1 cellular context compared by ENCODE assay signal in the genomic region with DNA sequence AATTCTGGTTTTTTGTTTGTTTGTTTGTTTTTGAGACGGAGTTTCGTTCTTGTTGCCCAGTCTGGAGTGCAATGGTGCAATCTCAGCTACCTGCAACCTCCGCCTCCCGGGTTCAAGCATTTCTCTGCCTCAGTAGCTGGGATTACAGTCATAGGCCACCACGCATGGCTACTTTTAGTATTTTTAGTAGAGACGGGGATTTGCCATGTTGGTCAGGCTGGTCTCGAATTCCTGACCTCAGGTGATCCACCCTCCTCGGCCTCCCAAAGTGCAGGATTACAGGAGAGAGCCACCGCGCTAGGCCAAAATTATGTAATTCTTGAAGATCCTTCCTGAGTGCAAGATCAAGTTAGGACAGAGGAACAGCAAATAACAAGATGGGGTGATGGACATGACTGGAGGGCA.
TF ChIP-seq lines count a peak whose summit lies in the region.

No MANE protein-coding gene starts in this region.

TF ChIP-seq in HepG2, 621 proteins besides CTCF, POLR2A, EP300 and RAD21 (continued from another document and continues in another):
- TF ChIP-seq, protein P1, sequence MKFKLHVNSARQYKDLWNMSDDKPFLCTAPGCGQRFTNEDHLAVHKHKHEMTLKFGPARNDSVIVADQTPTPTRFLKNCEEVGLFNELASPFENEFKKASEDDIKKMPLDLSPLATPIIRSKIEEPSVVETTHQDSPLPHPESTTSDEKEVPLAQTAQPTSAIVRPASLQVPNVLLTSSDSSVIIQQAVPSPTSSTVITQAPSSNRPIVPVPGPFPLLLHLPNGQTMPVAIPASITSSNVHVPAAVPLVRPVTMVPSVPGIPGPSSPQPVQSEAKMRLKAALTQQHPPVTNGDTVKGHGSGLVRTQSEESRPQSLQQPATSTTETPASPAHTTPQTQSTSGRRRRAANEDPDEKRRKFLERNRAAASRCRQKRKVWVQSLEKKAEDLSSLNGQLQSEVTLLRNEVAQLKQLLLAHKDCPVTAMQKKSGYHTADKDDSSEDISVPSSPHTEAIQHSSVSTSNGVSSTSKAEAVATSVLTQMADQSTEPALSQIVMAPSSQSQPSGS (CRISPR knock-in tag; IDR thresholded peaks at IDR 0.05): no peak
- TF ChIP-seq TBP (CRISPR knock-in tag; IDR thresholded peaks at IDR 0.05) (no peak), ZNF546 (CRISPR knock-in tag; conservative IDR thresholded peaks at IDR 0.05) (no peak), ATF6 (CRISPR knock-in tag; conservative IDR thresholded peaks at IDR 0.05) (no peak), CCDC6 (CRISPR knock-in tag; IDR thresholded peaks at IDR 0.05) (peak; percentile 13; the same call in 1 of the 2 replicates), MTF2 (CRISPR knock-in tag; IDR thresholded peaks at IDR 0.05; ENCODE audit: borderline replicate concordance) (no peak), ETV5 (CRISPR knock-in tag; IDR thresholded peaks at IDR 0.05; ENCODE audit: borderline replicate concordance) (no peak), ZNF770 (CRISPR knock-in tag; IDR thresholded peaks at IDR 0.05) (peak; percentile 32), ZNF776 (CRISPR knock-in tag; IDR thresholded peaks at IDR 0.05) (0 out of 2 replicates have a peak, but pooled peaks have one; percentile 26), SETDB1 (CRISPR knock-in tag; IDR thresholded peaks at IDR 0.05; ENCODE audit: borderline replicate concordance) (no peak), ISX (CRISPR knock-in tag; conservative IDR thresholded peaks at IDR 0.05) (no peak), ZNF567 (CRISPR knock-in tag; IDR thresholded peaks at IDR 0.05; ENCODE audit: borderline replicate concordance) (no peak), USF2 (IDR thresholded peaks at IDR 0.05; ENCODE audit: low read depth, low read length) (no peak), USF2 (CRISPR knock-in tag; IDR thresholded peaks at IDR 0.05; ENCODE audit: borderline replicate concordance) (peak; percentile 55; the same call in 1 of the 2 replicates), ATF5 (CRISPR knock-in tag; IDR thresholded peaks at IDR 0.05; ENCODE audit: low read depth) (no peak), ARHGAP35 (CRISPR knock-in tag; IDR thresholded peaks at IDR 0.05; ENCODE audit: borderline replicate concordance) (no peak), SPEN (CRISPR knock-in tag; IDR thresholded peaks at IDR 0.05; ENCODE audit: low read depth) (no peak), DNMT3B (CRISPR knock-in tag; conservative IDR thresholded peaks at IDR 0.05) (no peak; the same call in 1 of the 2 replicates), TOE1 (CRISPR knock-in tag; IDR thresholded peaks at IDR 0.05) (no peak), ZNF3 (CRISPR knock-in tag; IDR thresholded peaks at IDR 0.05) (no peak), ZNF460 (CRISPR knock-in tag; IDR thresholded peaks at IDR 0.05; ENCODE audit: borderline replicate concordance) (no peak), SP5 (CRISPR knock-in tag; IDR thresholded peaks at IDR 0.05; ENCODE audit: borderline replicate concordance, low read depth) (0 out of 2 replicates have a peak, but pooled peaks have one; percentile 16), SRY (CRISPR knock-in tag; IDR thresholded peaks at IDR 0.05) (no peak), CBFB (CRISPR knock-in tag; IDR thresholded peaks at IDR 0.05) (no peak), EZH2 (conservative IDR thresholded peaks at IDR 0.05; ENCODE audit: low read depth, low read length) (no peak), TRAFD1 (CRISPR knock-in tag; IDR thresholded peaks at IDR 0.05; ENCODE audit: borderline replicate concordance) (no peak), STAT6 (CRISPR knock-in tag; IDR thresholded peaks at IDR 0.05; ENCODE audit: borderline replicate concordance) (0 out of 2 replicates have a peak, but pooled peaks have one; percentile 4)
- TF ChIP-seq, protein P2, sequence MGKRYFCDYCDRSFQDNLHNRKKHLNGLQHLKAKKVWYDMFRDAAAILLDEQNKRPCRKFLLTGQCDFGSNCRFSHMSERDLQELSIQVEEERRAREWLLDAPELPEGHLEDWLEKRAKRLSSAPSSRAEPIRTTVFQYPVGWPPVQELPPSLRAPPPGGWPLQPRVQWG (CRISPR knock-in tag; IDR thresholded peaks at IDR 0.05; ENCODE audit: borderline replicate concordance, low read depth): no peak
- TF ChIP-seq, protein P3, sequence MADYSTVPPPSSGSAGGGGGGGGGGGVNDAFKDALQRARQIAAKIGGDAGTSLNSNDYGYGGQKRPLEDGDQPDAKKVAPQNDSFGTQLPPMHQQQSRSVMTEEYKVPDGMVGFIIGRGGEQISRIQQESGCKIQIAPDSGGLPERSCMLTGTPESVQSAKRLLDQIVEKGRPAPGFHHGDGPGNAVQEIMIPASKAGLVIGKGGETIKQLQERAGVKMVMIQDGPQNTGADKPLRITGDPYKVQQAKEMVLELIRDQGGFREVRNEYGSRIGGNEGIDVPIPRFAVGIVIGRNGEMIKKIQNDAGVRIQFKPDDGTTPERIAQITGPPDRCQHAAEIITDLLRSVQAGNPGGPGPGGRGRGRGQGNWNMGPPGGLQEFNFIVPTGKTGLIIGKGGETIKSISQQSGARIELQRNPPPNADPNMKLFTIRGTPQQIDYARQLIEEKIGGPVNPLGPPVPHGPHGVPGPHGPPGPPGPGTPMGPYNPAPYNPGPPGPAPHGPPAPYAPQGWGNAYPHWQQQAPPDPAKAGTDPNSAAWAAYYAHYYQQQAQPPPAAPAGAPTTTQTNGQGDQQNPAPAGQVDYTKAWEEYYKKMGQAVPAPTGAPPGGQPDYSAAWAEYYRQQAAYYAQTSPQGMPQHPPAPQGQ (CRISPR knock-in tag; IDR thresholded peaks at IDR 0.05; ENCODE audit: borderline replicate concordance): no peak
- TF ChIP-seq, protein P4, sequence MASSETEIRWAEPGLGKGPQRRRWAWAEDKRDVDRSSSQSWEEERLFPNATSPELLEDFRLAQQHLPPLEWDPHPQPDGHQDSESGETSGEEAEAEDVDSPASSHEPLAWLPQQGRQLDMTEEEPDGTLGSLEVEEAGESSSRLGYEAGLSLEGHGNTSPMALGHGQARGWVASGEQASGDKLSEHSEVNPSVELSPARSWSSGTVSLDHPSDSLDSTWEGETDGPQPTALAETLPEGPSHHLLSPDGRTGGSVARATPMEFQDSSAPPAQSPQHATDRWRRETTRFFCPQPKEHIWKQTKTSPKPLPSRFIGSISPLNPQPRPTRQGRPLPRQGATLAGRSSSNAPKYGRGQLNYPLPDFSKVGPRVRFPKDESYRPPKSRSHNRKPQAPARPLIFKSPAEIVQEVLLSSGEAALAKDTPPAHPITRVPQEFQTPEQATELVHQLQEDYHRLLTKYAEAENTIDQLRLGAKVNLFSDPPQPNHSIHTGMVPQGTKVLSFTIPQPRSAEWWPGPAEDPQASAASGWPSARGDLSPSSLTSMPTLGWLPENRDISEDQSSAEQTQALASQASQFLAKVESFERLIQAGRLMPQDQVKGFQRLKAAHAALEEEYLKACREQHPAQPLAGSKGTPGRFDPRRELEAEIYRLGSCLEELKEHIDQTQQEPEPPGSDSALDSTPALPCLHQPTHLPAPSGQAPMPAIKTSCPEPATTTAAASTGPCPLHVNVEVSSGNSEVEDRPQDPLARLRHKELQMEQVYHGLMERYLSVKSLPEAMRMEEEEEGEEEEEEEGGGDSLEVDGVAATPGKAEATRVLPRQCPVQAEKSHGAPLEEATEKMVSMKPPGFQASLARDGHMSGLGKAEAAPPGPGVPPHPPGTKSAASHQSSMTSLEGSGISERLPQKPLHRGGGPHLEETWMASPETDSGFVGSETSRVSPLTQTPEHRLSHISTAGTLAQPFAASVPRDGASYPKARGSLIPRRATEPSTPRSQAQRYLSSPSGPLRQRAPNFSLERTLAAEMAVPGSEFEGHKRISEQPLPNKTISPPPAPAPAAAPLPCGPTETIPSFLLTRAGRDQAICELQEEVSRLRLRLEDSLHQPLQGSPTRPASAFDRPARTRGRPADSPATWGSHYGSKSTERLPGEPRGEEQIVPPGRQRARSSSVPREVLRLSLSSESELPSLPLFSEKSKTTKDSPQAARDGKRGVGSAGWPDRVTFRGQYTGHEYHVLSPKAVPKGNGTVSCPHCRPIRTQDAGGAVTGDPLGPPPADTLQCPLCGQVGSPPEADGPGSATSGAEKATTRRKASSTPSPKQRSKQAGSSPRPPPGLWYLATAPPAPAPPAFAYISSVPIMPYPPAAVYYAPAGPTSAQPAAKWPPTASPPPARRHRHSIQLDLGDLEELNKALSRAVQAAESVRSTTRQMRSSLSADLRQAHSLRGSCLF (CRISPR knock-in tag; IDR thresholded peaks at IDR 0.05; ENCODE audit: borderline replicate concordance): no peak
- TF ChIP-seq, protein P5, sequence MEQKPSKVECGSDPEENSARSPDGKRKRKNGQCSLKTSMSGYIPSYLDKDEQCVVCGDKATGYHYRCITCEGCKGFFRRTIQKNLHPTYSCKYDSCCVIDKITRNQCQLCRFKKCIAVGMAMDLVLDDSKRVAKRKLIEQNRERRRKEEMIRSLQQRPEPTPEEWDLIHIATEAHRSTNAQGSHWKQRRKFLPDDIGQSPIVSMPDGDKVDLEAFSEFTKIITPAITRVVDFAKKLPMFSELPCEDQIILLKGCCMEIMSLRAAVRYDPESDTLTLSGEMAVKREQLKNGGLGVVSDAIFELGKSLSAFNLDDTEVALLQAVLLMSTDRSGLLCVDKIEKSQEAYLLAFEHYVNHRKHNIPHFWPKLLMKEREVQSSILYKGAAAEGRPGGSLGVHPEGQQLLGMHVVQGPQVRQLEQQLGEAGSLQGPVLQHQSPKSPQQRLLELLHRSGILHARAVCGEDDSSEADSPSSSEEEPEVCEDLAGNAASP (CRISPR knock-in tag; IDR thresholded peaks at IDR 0.05; ENCODE audit: borderline replicate concordance): no peak; the same call in 1 of the 2 replicates
